ENCODE assay signal across 8 cellular contexts in the genomic region with DNA sequence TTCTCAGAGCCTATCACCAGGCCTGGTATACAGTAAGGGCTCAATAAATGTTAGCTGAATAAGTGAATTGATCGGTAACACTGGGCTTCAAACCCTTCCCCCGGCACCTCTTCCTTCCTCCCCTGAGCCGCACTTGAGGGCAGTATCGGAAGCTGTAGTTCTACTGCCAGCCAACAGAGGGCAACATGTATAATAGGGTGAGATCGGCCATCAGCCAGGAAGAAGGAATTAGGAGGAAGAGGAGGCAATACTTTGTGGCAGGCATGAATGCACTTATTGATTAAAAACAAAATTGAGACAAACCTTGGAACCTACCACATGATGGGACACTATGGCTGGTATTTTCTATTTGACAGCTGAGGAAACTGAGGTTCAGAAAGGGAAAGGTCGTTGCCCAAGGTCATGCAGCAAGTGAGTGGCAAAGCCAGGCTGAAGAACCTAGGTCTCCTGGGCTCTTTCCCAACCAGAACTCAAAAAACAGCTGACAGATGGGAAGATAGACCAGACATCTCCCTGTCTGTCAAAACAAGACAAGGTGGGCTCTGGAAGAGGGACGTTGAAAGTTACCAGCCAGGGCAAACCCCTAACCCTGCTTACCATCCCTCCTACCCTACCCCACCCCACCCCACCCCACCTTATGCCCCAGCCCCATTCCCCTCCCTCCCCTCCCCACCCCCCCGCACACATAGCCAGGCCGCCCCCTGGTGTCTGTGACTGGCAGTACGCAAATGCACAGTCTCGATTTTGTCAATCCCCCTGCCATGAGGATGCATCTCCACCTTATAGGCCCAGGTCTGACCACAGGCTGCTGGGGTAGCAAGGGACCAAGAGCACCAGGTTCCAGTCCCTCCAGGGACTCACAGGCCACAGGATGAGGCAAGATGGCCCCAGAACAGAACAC.
DNase-seq lines count a peak whose midpoint lies in the region; ATAC-seq and TF ChIP-seq lines count a peak whose summit lies in the region.

No MANE protein-coding gene starts in this region.

- no peaks in the 10 kb centered on the region for H3K36me3 ChIP-seq in SU-DHL-6 (ENCODE audit: low read length)

- H3K9me3 Mint-ChIP-seq in CD14-positive monocyte: peaks cover 0 to 2% (median 0%) of the 10 kb centered on the region in 7 donors
- no peaks in the 10 kb centered on the region for H3K9me3 Mint-ChIP-seq in activated naive CD8-positive, alpha-beta T cell (ENCODE audit: low read depth)

- H2AFZ ChIP-seq in SU-DHL-6 (ENCODE audit: low read depth, low read length, severe bottlenecking): no peak overlapping the region

- no peak overlapping the region for H3K4me3 Mint-ChIP-seq in CD14-positive monocyte
- peak overlapping the region; percentile 24 for H3K4me3 Mint-ChIP-seq in activated naive CD8-positive, alpha-beta T cell

- H3K4me1 Mint-ChIP-seq in CD14-positive monocyte: peaks cover 10% of the 10 kb centered on the region
- peaks cover 37% of the 10 kb centered on the region for H3K4me1 Mint-ChIP-seq in activated naive CD8-positive, alpha-beta T cell (ENCODE audit: low read depth)

- H3K27ac ChIP-seq in SU-DHL-6 (ENCODE audit: low read depth, low read length): no peak overlapping the region

- no peaks in the 10 kb centered on the region for H3K79me2 ChIP-seq in SU-DHL-6 (ENCODE audit: insufficient read depth, low read length)

- no peak for DNase-seq in CD14-positive monocyte (ENCODE audit: low spot score)
- no peak for DNase-seq in HFF-Myc (ENCODE audit: extremely low read depth, low read depth)
- peak; percentile 89 for DNase-seq in iPS-NIHi7 (ENCODE audit: extremely low spot score)
- peak; percentile 45 for DNase-seq in stimulated activated CD8-positive, alpha-beta memory T cell treated with anti-CD3 and anti-CD28 coated beads, Interleukin-7, amount 100 ng/mL, for 4 hours (ENCODE audit: low read depth in 2 of 2)
- DNase-seq in retina: no peak

- H3K4me3 ChIP-seq in HFF-Myc (replicated peaks; ENCODE audit: low read depth, low read length): no peak overlapping the region
- no peak overlapping the region for H3K4me3 ChIP-seq in SU-DHL-6 (ENCODE audit: insufficient read depth, low read length, poor library complexity, severe bottlenecking)

- intact Hi-C loops in CD14-positive monocyte (cut with micrococcal nuclease): loop anchor here (2.0 to 5.0 kb wide), 4 partner anchors 15 to 109 kb away; a partner anchor contains a TSS

- no peaks in the 10 kb centered on the region for H3K27me3 ChIP-seq in SU-DHL-6 (ENCODE audit: low read length)

- H3K27ac Mint-ChIP-seq in CD14-positive monocyte: peak overlapping the region in 6 of 7 donors; percentile 43 to 88 (median 73)
- H3K27ac Mint-ChIP-seq in activated naive CD8-positive, alpha-beta T cell: peak overlapping the region; percentile 77

- H3K36me3 Mint-ChIP-seq in CD14-positive monocyte: peaks cover 10 to 17% of the 10 kb centered on the region in 2 donors
- H3K36me3 Mint-ChIP-seq in activated naive CD8-positive, alpha-beta T cell: no peaks in the 10 kb centered on the region

- no peak for ATAC-seq in HG02870 (IDR thresholded peaks at IDR 0.05; ENCODE audit: unreplicated experiment)

- no peak overlapping the region for H3K9ac ChIP-seq in SU-DHL-6 (ENCODE audit: low read length)

- no peaks in the 10 kb centered on the region for H4K20me1 ChIP-seq in SU-DHL-6 (ENCODE audit: low read depth, low read length)

- H3K9me3 ChIP-seq in SU-DHL-6 (ENCODE audit: insufficient read depth, low read length): no peaks in the 10 kb centered on the region

- H3K27me3 Mint-ChIP-seq in CD14-positive monocyte (ENCODE audit: low read depth in 3 of 3): peaks cover 11 to 23% (median 17%) of the 10 kb centered on the region in 3 donors
- no peaks in the 10 kb centered on the region for H3K27me3 Mint-ChIP-seq in activated naive CD8-positive, alpha-beta T cell

- H3K4me2 ChIP-seq in SU-DHL-6 (ENCODE audit: low read depth, low read length, poor library complexity, severe bottlenecking): no peak overlapping the region

- peaks cover 6% of the 10 kb centered on the region; the same call in 1 of the 2 replicates for H3F3A ChIP-seq in SU-DHL-6 (ENCODE audit: insufficient read depth)

- TF ChIP-seq CTCF in CD14-positive monocyte (IDR thresholded peaks at IDR 0.05) (peak; percentile 90), HFF-Myc (IDR thresholded peaks at IDR 0.05; ENCODE audit: low read depth, low read length, missing control alignments) (peak; percentile 78), SU-DHL-6 (IDR thresholded peaks at IDR 0.05; ENCODE audit: insufficient read depth, low read length, poor library complexity, severe bottlenecking) (peak; percentile 61)

- H3K9me2 ChIP-seq in SU-DHL-6 (replicated peaks; ENCODE audit: insufficient read depth, low read length): no peaks in the 10 kb centered on the region

Comparison
In these comparisons a context has a peak if more than half of its experiments do, and no peak if none do; other contexts are left out.
1. DNase-seq: peak in iPS-NIHi7 (single experiment) and stimulated activated CD8-positive, alpha-beta memory T cell treated with anti-CD3 and anti-CD28 coated beads, Interleukin-7, amount 100 ng/mL, for 4 hours (2 of 2); none in CD14-positive monocyte (single experiment), HFF-Myc (single experiment) and retina (single experiment).
2. Peak in every context shown above with its lines, with median percentiles within 50 percentile points of each other: CTCF ChIP-seq.